Comparison of ENCODE assay signal across 10 cellular contexts in genomic region chr14:24665440-24665991, GRCh38. TPM values are rescaled to one million over a fixed set of nuclear protein-coding genes. Genes with fewer than 3 reads are reported as not detected.
A peak's percentile ranks its signal among the peaks of the same experiment; 100 is the strongest.
DNase-seq lines count a peak whose midpoint lies in the region; ATAC-seq, FAIRE-seq and TF ChIP-seq lines count a peak whose summit lies in the region.
"Had no signal": no experiment of that assay in that cellular context is flagged by ENCODE, and none has a peak within 500 bp of the region (broad histone marks: within the 10 kb centered on the region; RNA-seq: fewer than 3 reads in every experiment).

No MANE protein-coding gene starts in this region.

- DNase-seq in GM13977 (ENCODE audit: low spot score) (peak; percentile 17), bronchial epithelial cell (ENCODE audit: low read depth) (peak; percentile 29), RKO (ENCODE audit: low spot score) (no peak), kidney (no peak), WTC11 (ENCODE audit: low spot score) (no peak)
- no peak for DNase-seq in activated CD4-positive, CD25-positive, alpha-beta regulatory T cell treated with anti-CD3 and anti-CD28 coated beads, Interleukin-2, amount 50 U/mL, for 72 hours
- DNase-seq: activated effector memory CD4-positive, alpha-beta T cell treated with Interleukin-2 at 50 U/mL for 16 hours had no signal

- POLR2A ChIA-PET in WTC11 (lab: Charles Lee) = no interaction called here

- H3K9me3 Mint-ChIP-seq in WTC11 = peaks cover 5% of the 10 kb centered on the region; the same call in 1 of the 2 replicates

- TF ChIP-seq CTCF in GM13977 (IDR thresholded peaks at IDR 0.05; ENCODE audit: extremely low read depth, insufficient read depth, missing control alignments) = no peak
- no peak for TF ChIP-seq CTCF in bronchial epithelial cell (IDR thresholded peaks at IDR 0.05; ENCODE audit: insufficient read depth, low read length, severe bottlenecking)
- TF ChIP-seq CTCF in kidney (IDR thresholded peaks at IDR 0.05; ENCODE audit: borderline replicate concordance, extremely low read depth, insufficient read depth) = no peak
- no peak for TF ChIP-seq CTCF in WTC11 (IDR thresholded peaks at IDR 0.05)

- ATAC-seq in GM21390 (IDR thresholded peaks at IDR 0.05; ENCODE audit: unreplicated experiment) (peak; percentile 91), HG03558 (IDR thresholded peaks at IDR 0.05; ENCODE audit: extremely low read depth, unreplicated experiment) (peak; percentile 93), WTC11 (no peak)

- no peaks in the 10 kb centered on the region for H3K27me3 ChIP-seq in bronchial epithelial cell (ENCODE audit: control insufficient read depth, insufficient read depth, low read length)

- no peak overlapping the region for H3K4me3 Mint-ChIP-seq in WTC11

- no peaks in the 10 kb centered on the region for H3K9me3 ChIP-seq in kidney (ENCODE audit: control insufficient read depth in 1 of 2, low read length in 2 of 2)

- H3K27ac Mint-ChIP-seq in WTC11 = no peak overlapping the region

- H3K36me3 ChIP-seq in bronchial epithelial cell (ENCODE audit: control insufficient read depth, insufficient read depth, low read length) (no peaks in the 10 kb centered on the region), kidney (ENCODE audit: control insufficient read depth in 1 of 2, insufficient read depth in 2 of 2, low read length in 2 of 2) (no peaks in the 10 kb centered on the region)

- H3K36me3 Mint-ChIP-seq in WTC11 = no peaks in the 10 kb centered on the region

- H3K4me1 ChIP-seq in kidney (ENCODE audit: control insufficient read depth in 1 of 2, insufficient read depth in 1 of 2, low read depth in 1 of 2, low read length in 2 of 2) = no peaks in the 10 kb centered on the region

- intact Hi-C loops in kidney (cut with DNase I) = no loop called here

- H3K9ac ChIP-seq in kidney (ENCODE audit: low read length in 2 of 2) = no peak overlapping the region

- CTCF ChIA-PET in WTC11 (lab: Charles Lee) = no interaction called here

- H3K4me1 Mint-ChIP-seq in WTC11 = no peaks in the 10 kb centered on the region

- FAIRE-seq in bronchial epithelial cell (lab: Jason Lieb, UNC) (no peak), kidney (lab: Jason Lieb, UNC) (no peak)

- no peak overlapping the region for H3K27ac ChIP-seq in kidney (ENCODE audit: low read depth in 2 of 2, low read length in 2 of 2)

- H3K4me3 ChIP-seq in bronchial epithelial cell (ENCODE audit: low read depth, low read length) (no peak overlapping the region), kidney (ENCODE audit: low read length in 2 of 2) (no peak overlapping the region)

- in situ Hi-C loops in GM13977 (cut with MboI; ENCODE audit: low pct_unique_long_range_greater_than_20kb, low sequenced_read_pairs, unreplicated experiment) = loop anchor here (25.0 kb wide), 1 partner anchor 328 kb away; the partner anchor contains the start of genes ADCY4 and RIPK3

- no peaks in the 10 kb centered on the region; the same call in none of the 2 replicates for H3K27me3 Mint-ChIP-seq in WTC11 (ENCODE audit: low read depth)

TF ChIP-seq in WTC11, 78 proteins besides CTCF, POLR2A, EP300 and RAD21:
- TF ChIP-seq, protein P1, sequence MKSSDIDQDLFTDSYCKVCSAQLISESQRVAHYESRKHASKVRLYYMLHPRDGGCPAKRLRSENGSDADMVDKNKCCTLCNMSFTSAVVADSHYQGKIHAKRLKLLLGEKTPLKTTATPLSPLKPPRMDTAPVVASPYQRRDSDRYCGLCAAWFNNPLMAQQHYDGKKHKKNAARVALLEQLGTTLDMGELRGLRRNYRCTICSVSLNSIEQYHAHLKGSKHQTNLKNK (CRISPR knock-in tag; IDR thresholded peaks at IDR 0.05) = no peak
- TF ChIP-seq CBFB (CRISPR knock-in tag; IDR thresholded peaks at IDR 0.05; ENCODE audit: low read depth) (no peak), ZNF396 (CRISPR knock-in tag; IDR thresholded peaks at IDR 0.05; ENCODE audit: borderline replicate concordance) (no peak), RELA (CRISPR knock-in tag; IDR thresholded peaks at IDR 0.05; ENCODE audit: borderline replicate concordance) (no peak), E2F1 (CRISPR knock-in tag; IDR thresholded peaks at IDR 0.05) (no peak), ATF1 (CRISPR knock-in tag; IDR thresholded peaks at IDR 0.05) (no peak)
- TF ChIP-seq, protein P2, sequence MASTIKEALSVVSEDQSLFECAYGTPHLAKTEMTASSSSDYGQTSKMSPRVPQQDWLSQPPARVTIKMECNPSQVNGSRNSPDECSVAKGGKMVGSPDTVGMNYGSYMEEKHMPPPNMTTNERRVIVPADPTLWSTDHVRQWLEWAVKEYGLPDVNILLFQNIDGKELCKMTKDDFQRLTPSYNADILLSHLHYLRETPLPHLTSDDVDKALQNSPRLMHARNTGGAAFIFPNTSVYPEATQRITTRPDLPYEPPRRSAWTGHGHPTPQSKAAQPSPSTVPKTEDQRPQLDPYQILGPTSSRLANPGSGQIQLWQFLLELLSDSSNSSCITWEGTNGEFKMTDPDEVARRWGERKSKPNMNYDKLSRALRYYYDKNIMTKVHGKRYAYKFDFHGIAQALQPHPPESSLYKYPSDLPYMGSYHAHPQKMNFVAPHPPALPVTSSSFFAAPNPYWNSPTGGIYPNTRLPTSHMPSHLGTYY (CRISPR knock-in tag; IDR thresholded peaks at IDR 0.05) = no peak
TF ChIP-seq in WTC11: peak in this region for 0.

RNA-seq across cellular contexts. Expression of gene GZMB, which starts 31.5 kb away (rescaled TPM):
- total RNA-seq in bronchial epithelial cell = not detected in 2 replicates
- 1.6 TPM for total RNA-seq in kidney
- polyA plus RNA-seq in kidney (ENCODE audit: insufficient read depth, low read depth, low replicate concordance) = 0.86 TPM
- 0.68 to 1.4 TPM (median 0.82 TPM) in 3 replicates for total RNA-seq in WTC11 (2021)
- total RNA-seq: lung microvascular endothelial cell had no signal

RNA-seq across cellular contexts. Expression of gene GZMH, which starts 56.0 kb away (rescaled TPM):
- total RNA-seq in bronchial epithelial cell (not detected in 2 replicates), kidney (0.91 TPM), WTC11 (2021) (not detected in 3 replicates)
- 1.9 TPM for polyA plus RNA-seq in kidney (ENCODE audit: insufficient read depth, low read depth, low replicate concordance)
- total RNA-seq: lung microvascular endothelial cell had no signal

Comparison
In these comparisons a context has a peak if more than half of its experiments do, and no peak if none do; other contexts are left out.
1. DNase-seq: peak in GM13977 (single experiment) and bronchial epithelial cell (single experiment); none in RKO (single experiment), activated CD4-positive, CD25-positive, alpha-beta regulatory T cell treated with anti-CD3 and anti-CD28 coated beads, Interleukin-2, amount 50 U/mL, for 72 hours (single experiment), kidney (single experiment) and WTC11 (single experiment).